Comparison of ENCODE assay signal across 26 cellular contexts in genomic region chr9:75904364-75904763, GRCh38.
"Had no signal": no experiment of that assay in that cellular context is flagged by ENCODE, and none has a peak within 500 bp of the region (broad histone marks: within the 10 kb centered on the region; RNA-seq: fewer than 3 reads in every experiment).

No MANE protein-coding gene starts in this region.

- H3K36me3 ChIP-seq: ovary, right lobe of liver, thoracic aorta, uterus had no signal

- H3K4me1 Mint-ChIP-seq: immature natural killer cell; mesothelial cell of epicardium; stimulated activated effector memory CD8-positive, alpha-beta T cell treated with anti-CD3 and anti-CD28 coated beads, Interleukin-12 subunit alpha, Interleukin-12 subunit beta, amount 100 ng/mL, for 72 hours had no signal

- H3K4me3 ChIP-seq: body of pancreas, coronary artery, ovary, right lobe of liver, thoracic aorta, uterus had no signal

- H3K27me3 ChIP-seq: body of pancreas, ovary, right lobe of liver, uterus had no signal

- DNase-seq: activated CD4-positive, alpha-beta T cell treated with anti-CD3 and anti-CD28 coated beads, Interleukin-2, amount 50 U/mL, for 4 hours; activated CD4-positive, CD25-positive, alpha-beta regulatory T cell; activated CD8-positive, alpha-beta memory T cell treated with anti-CD3 and anti-CD28 coated beads, Interleukin-2, amount 50 U/mL, for 4 hours; activated naive CD8-positive, alpha-beta T cell treated with anti-CD3 and anti-CD28 coated beads, Interleukin-2, amount 50 U/mL, for 24 hours; activated T-cell treated with anti-CD3 and anti-CD28 coated beads, Interleukin-2, amount 50 U/mL, for 4 hours; body of pancreas; immature natural killer cell; kidney; left colon; naive thymus-derived CD4-positive, alpha-beta T cell; right lobe of liver; small intestine; stimulated activated CD4-positive, alpha-beta T cell treated with anti-CD3 and anti-CD28 coated beads, Interleukin-4, amount 100 ng/mL, for 24 hours; T-cell had no signal

- H3K36me3 Mint-ChIP-seq: stimulated activated effector memory CD8-positive, alpha-beta T cell treated with anti-CD3 and anti-CD28 coated beads, Interleukin-12 subunit alpha, Interleukin-12 subunit beta, amount 100 ng/mL, for 72 hours had no signal

- H3K4me3 Mint-ChIP-seq: activated CD4-positive, alpha-beta T cell treated with anti-CD3 and anti-CD28 coated beads for 36 hours; activated naive CD4-positive, alpha-beta T cell treated with anti-CD3 and anti-CD28 coated beads, Interleukin-2, amount 50 U/mL, for 24 hours; activated naive CD8-positive, alpha-beta T cell treated with anti-CD3 and anti-CD28 coated beads, Interleukin-2, amount 50 U/mL, for 24 hours; activated T-cell treated with anti-CD3 and anti-CD28 coated beads, Interleukin-2, amount 50 U/mL, for 4 hours; immature natural killer cell; mesothelial cell of epicardium; stimulated activated effector memory CD8-positive, alpha-beta T cell treated with anti-CD3 and anti-CD28 coated beads, Interleukin-12 subunit alpha, Interleukin-12 subunit beta, amount 100 ng/mL, for 72 hours; stimulated activated naive CD8-positive, alpha-beta T cell treated with anti-CD3 and anti-CD28 coated beads, Interleukin-15, Interleukin-2, amounts not matched to agents 100 ng/mL and 50 ng/mL, for 24 hours; T-cell; type B pancreatic cell had no signal

- H3K9me3 ChIP-seq: body of pancreas, ovary, right lobe of liver, thoracic aorta, uterus had no signal

- H3K27ac Mint-ChIP-seq: activated CD4-positive, alpha-beta T cell treated with anti-CD3 and anti-CD28 coated beads for 36 hours; activated naive CD4-positive, alpha-beta T cell treated with anti-CD3 and anti-CD28 coated beads, Interleukin-2, amount 50 U/mL, for 24 hours; activated naive CD8-positive, alpha-beta T cell treated with anti-CD3 and anti-CD28 coated beads, Interleukin-2, amount 50 U/mL, for 24 hours; activated T-helper 2 cell treated with anti-CD3 and anti-CD28 coated beads, Interferon-gamma antibody, Interleukin-2, Interleukin-4, amounts not matched to agents 10 μg/mL and 5 μg/mL and 100 μg/mL, durations not matched to agents 14 hours and 24 hours and 36 hours; immature natural killer cell; mesothelial cell of epicardium; progenitor cell of endocrine pancreas; stimulated activated effector memory CD8-positive, alpha-beta T cell treated with anti-CD3 and anti-CD28 coated beads, Interleukin-12 subunit alpha, Interleukin-12 subunit beta, amount 100 ng/mL, for 72 hours; stimulated activated naive CD8-positive, alpha-beta T cell treated with anti-CD3 and anti-CD28 coated beads, Interleukin-15, Interleukin-2, amounts not matched to agents 100 ng/mL and 50 ng/mL, for 24 hours; T-cell; type B pancreatic cell had no signal

- H3K4me1 ChIP-seq: uterus had no signal

- ATAC-seq: left colon; naive thymus-derived CD4-positive, alpha-beta T cell; T-cell had no signal

- H3K9me3 Mint-ChIP-seq: activated naive CD4-positive, alpha-beta T cell treated with anti-CD3 and anti-CD28 coated beads, Interleukin-2, amount 50 U/mL, for 24 hours; activated T-helper 2 cell treated with anti-CD3 and anti-CD28 coated beads, Interferon-gamma antibody, Interleukin-2, Interleukin-4, amounts not matched to agents 10 μg/mL and 5 μg/mL and 100 μg/mL, durations not matched to agents 14 hours and 24 hours and 36 hours; T-cell had no signal

- H3K27ac ChIP-seq: body of pancreas, coronary artery, ovary, right lobe of liver, thoracic aorta, uterus had no signal

- H3K27me3 Mint-ChIP-seq: activated CD4-positive, alpha-beta T cell treated with anti-CD3 and anti-CD28 coated beads for 36 hours; activated naive CD4-positive, alpha-beta T cell treated with anti-CD3 and anti-CD28 coated beads, Interleukin-2, amount 50 U/mL, for 24 hours; activated naive CD8-positive, alpha-beta T cell treated with anti-CD3 and anti-CD28 coated beads, Interleukin-2, amount 50 U/mL, for 24 hours; naive thymus-derived CD4-positive, alpha-beta T cell; stimulated activated naive CD8-positive, alpha-beta T cell treated with anti-CD3 and anti-CD28 coated beads, Interleukin-15, Interleukin-2, amounts not matched to agents 100 ng/mL and 50 ng/mL, for 24 hours; T-cell had no signal
